1 cellular context compared by ENCODE assay signal in genomic region chr11:99952816-99953215, GRCh38.
TF ChIP-seq lines count a peak whose summit lies in the region.

No MANE protein-coding gene starts in this region.

TF ChIP-seq in SK-N-SH, 30 proteins besides CTCF, POLR2A, EP300 and RAD21 (continued from another document):
- TF ChIP-seq IRF3 (IDR thresholded peaks at IDR 0.05; ENCODE audit: low read depth, low read length) (no peak), NFIC (IDR thresholded peaks at IDR 0.05; ENCODE audit: borderline replicate concordance) (no peak)
